Comparison of ENCODE assay signal across 10 cellular contexts in genomic region chr22:37420656-37421467, GRCh38. TPM values are rescaled to one million over a fixed set of nuclear protein-coding genes. Genes with fewer than 3 reads are reported as not detected.
DNase-seq lines count a peak whose midpoint lies in the region; ATAC-seq, FAIRE-seq and TF ChIP-seq lines count a peak whose summit lies in the region.
"Had no signal": no experiment of that assay in that cellular context is flagged by ENCODE, and none has a peak within 500 bp of the region (broad histone marks: within the 10 kb centered on the region; RNA-seq: fewer than 3 reads in every experiment).

No MANE protein-coding gene starts in this region.

- H3K36me3 ChIP-seq in astrocyte (ENCODE audit: insufficient read depth, low read length) = no peaks in the 10 kb centered on the region

- H3K27ac ChIP-seq in astrocyte (ENCODE audit: low read depth, low read length) = no peak overlapping the region

- TF ChIP-seq CTCF in AG04449 (IDR thresholded peaks at IDR 0.05; ENCODE audit: insufficient read depth, low read length, missing control alignments) (no peak), HFF-Myc (IDR thresholded peaks at IDR 0.05; ENCODE audit: low read depth, low read length, missing control alignments) (no peak), astrocyte (IDR thresholded peaks at IDR 0.05; ENCODE audit: insufficient read depth, low read depth, low read length) (no peak)

- H3K4me1 ChIP-seq in astrocyte (ENCODE audit: insufficient read depth, low read length) = peaks cover 11% of the 10 kb centered on the region

- H3K4me1 Mint-ChIP-seq in astrocyte (ENCODE audit: low read depth, unreplicated experiment) = peaks cover 9% of the 10 kb centered on the region

- H2AFZ ChIP-seq in astrocyte (ENCODE audit: low read depth, low read length) = peak overlapping the region; percentile 73

- peaks cover 51% of the 10 kb centered on the region for H4K20me1 ChIP-seq in astrocyte (ENCODE audit: insufficient read depth, low read length)

- peaks cover 2% of the 10 kb centered on the region for H3K36me3 Mint-ChIP-seq in astrocyte (ENCODE audit: low read depth, unreplicated experiment)

- H3K27ac Mint-ChIP-seq in astrocyte (ENCODE audit: unreplicated experiment) = peak overlapping the region; percentile 29

- H3K9me3 Mint-ChIP-seq in astrocyte (ENCODE audit: unreplicated experiment) = peaks cover 2% of the 10 kb centered on the region

- H3K79me2 ChIP-seq in astrocyte (ENCODE audit: insufficient read depth, low read length) = no peaks in the 10 kb centered on the region

- H3K4me3 ChIP-seq in AG04449 (ENCODE audit: low read depth, low read length) (peak overlapping the region; percentile 37; the same call in 1 of the 2 replicates), HFF-Myc (replicated peaks; ENCODE audit: low read depth, low read length) (peak overlapping the region; percentile 43), astrocyte (ENCODE audit: insufficient read depth, low read depth, low read length) (peak overlapping the region; percentile 25)

- peak overlapping the region; percentile 90 for H3K4me3 Mint-ChIP-seq in astrocyte (ENCODE audit: unreplicated experiment)

- peaks cover 69% of the 10 kb centered on the region for H3K27me3 Mint-ChIP-seq in astrocyte (ENCODE audit: low read depth, unreplicated experiment)

- DNase-seq in AG04449 (ENCODE audit: low read depth, low spot score) (no peak), HFF-Myc (ENCODE audit: extremely low read depth, low read depth) (no peak), astrocyte (ENCODE audit: low read depth) (peak; percentile 32), left lobe of liver (ENCODE audit: low spot score) (no peak), C1 segment of cervical spinal cord (lab: John Stamatoyannopoulos, UW) (no peak), HUDEP-2 (lab: John Stamatoyannopoulos, UW; ENCODE audit: unreplicated experiment in 76 of 76) (no peak)
- no peak for DNase-seq in NK-92 treated with Interleukin-12 subunit alpha and Interleukin-12 subunit beta, amount 100 ng/mL, for 24 hours (lab: John Stamatoyannopoulos, UW)
- DNase-seq: foreskin melanocyte, NCI-H1436 had no signal

- peak; percentile 26 for ATAC-seq in left lobe of liver
- no peak for ATAC-seq in GM18511 (IDR thresholded peaks at IDR 0.05; ENCODE audit: unreplicated experiment)

- H3K9me3 ChIP-seq in astrocyte (ENCODE audit: insufficient read depth, low read depth, low read length) = no peaks in the 10 kb centered on the region

- POLR2A ChIA-PET in AG04449 (lab: Yijun Ruan, JAX) = no interaction called here

- H3K4me2 ChIP-seq in astrocyte (ENCODE audit: low read length) = peak overlapping the region; percentile 93

- H3K9ac ChIP-seq in astrocyte (ENCODE audit: low read length) = no peak overlapping the region

- H3K27me3 ChIP-seq in astrocyte (ENCODE audit: insufficient read depth, low read length) = peaks cover 21% of the 10 kb centered on the region

- CTCF ChIA-PET in AG04449 (lab: Yijun Ruan, JAX) = interaction anchor here (1.0 to 1.5 kb wide), 3 partner anchors 8 to 90 kb away, joined by 3 to 5 read pairs (median 4); no protein-coding TSS in a partner anchor

- no peak for FAIRE-seq in astrocyte (lab: Jason Lieb, UNC)

RNA-seq across cellular contexts. Expression of gene ELFN2, which starts 6.4 kb away (rescaled TPM):
- 2.8 and 3.0 TPM in 2 replicates for total RNA-seq in astrocyte
- 0.23 TPM for total RNA-seq in left lobe of liver
